ENCODE assay signal across 9 cellular contexts in the genomic region with DNA sequence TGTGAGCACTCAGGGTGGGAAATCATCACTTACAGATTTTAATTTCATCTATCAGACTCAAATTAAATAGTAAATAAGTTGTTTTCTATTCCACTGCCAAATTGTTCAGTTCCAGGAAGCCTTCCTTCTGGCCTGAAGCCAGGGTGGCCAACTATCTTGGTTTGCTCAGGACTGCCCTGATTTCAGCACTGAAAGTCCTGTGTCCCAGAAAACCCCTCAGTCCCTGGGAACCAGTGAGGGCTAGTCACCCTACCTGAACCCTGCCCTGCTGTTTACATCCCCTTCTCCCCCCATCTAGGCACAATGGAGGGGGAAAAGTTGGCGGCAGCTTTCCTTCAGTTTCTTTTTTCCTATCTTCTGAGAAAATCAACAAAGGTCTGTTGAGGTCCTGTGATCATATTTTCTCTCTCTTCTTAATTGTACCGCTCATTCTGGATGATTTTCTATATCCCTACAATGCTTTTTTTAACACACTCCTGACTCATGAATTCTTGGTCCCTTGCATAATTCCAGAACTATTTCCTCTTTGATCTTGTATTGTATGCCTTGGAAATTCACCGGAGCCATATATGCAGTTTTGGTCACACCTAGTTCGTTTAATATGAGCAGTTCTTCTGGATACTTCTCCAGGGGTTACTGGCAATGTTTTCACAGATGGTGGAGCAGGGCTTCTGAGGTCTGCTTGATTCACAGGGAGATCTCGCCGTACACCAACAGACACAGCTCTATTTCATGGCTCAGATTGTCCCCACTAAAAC.
DNase-seq lines count a peak whose midpoint lies in the region; ATAC-seq and TF ChIP-seq lines count a peak whose summit lies in the region.
"Had no signal": no experiment of that assay in that cellular context is flagged by ENCODE, and none has a peak within 500 bp of the region (broad histone marks: within the 10 kb centered on the region; RNA-seq: fewer than 3 reads in every experiment).

No MANE protein-coding gene starts in this region.

- H3K4me3 ChIP-seq in AG04450 (ENCODE audit: low read depth, low read length) (peak overlapping the region; percentile 35), PC-3 (ENCODE audit: low read length) (no peak overlapping the region), epithelial cell of proximal tubule (ENCODE audit: low read depth, low read length) (no peak overlapping the region)

- no peak overlapping the region for H3K4me3 Mint-ChIP-seq in endothelial cell (ENCODE audit: unreplicated experiment)

- no peak overlapping the region for H3K9ac ChIP-seq in PC-3 (ENCODE audit: low read length)

- CTCF ChIA-PET in AG04450 (lab: Charles Lee) (no interaction called here), PC-3 (lab: Charles Lee) (no interaction called here)

- no TSS peak for BruUV-seq in PC-3 (replicated peaks; lab: Mats Ljungman, UMichigan)

- H3K27ac ChIP-seq in AG04450 (ENCODE audit: low read depth, low read length), result peak overlapping the region; percentile 94
- H3K27ac ChIP-seq in PC-3 (ENCODE audit: low read length), result peak overlapping the region; percentile 72

- H3K4me1 ChIP-seq in PC-3 (ENCODE audit: insufficient read depth, low read length), result peaks cover 14% of the 10 kb centered on the region

- H3K27me3 ChIP-seq in AG04450 (ENCODE audit: control insufficient read depth, insufficient read depth, low read length) (no peaks in the 10 kb centered on the region), PC-3 (ENCODE audit: low read length) (no peaks in the 10 kb centered on the region)

- POLR2A ChIA-PET in AG04450 (lab: Yijun Ruan, JAX), result no interaction called here
- POLR2A ChIA-PET in PC-3 (lab: Charles Lee; ENCODE audit: unreplicated experiment), result no interaction called here

- no peaks in the 10 kb centered on the region for H3K9me2 ChIP-seq in PC-3 (replicated peaks; ENCODE audit: low read length)

- H3F3A ChIP-seq in PC-3 (ENCODE audit: low read length, unreplicated experiment), result no peaks in the 10 kb centered on the region

- peak; percentile 76 for ATAC-seq in PC-3
- no peak for ATAC-seq in GM18870 (IDR thresholded peaks at IDR 0.05; ENCODE audit: unreplicated experiment)
- no peak for ATAC-seq in GM21786 (IDR thresholded peaks at IDR 0.05; ENCODE audit: unreplicated experiment)

- H3K27ac Mint-ChIP-seq in endothelial cell (ENCODE audit: unreplicated experiment), result no peak overlapping the region

- H3K27me3 Mint-ChIP-seq in endothelial cell (ENCODE audit: unreplicated experiment), result peaks cover 3% of the 10 kb centered on the region

- H3K9me3 ChIP-seq in AG04450 (ENCODE audit: control insufficient read depth, insufficient read depth, low read length) (no peaks in the 10 kb centered on the region), PC-3 (ENCODE audit: low read length) (no peaks in the 10 kb centered on the region)

- intact Hi-C loops in PC-3 (cut with micrococcal nuclease), result no loop called here

- H3K4me2 ChIP-seq in PC-3 (ENCODE audit: low read length), result peak overlapping the region; percentile 48

- H3K36me3 ChIP-seq in PC-3 (ENCODE audit: low read depth, low read length), result no peaks in the 10 kb centered on the region

- no peak overlapping the region for H2AFZ ChIP-seq in PC-3 (ENCODE audit: low read length)

- no peak for TF ChIP-seq CTCF in AG04450 (IDR thresholded peaks at IDR 0.05; ENCODE audit: low read depth, low read length)
- no peak for TF ChIP-seq CTCF in PC-3 (conservative IDR thresholded peaks at IDR 0.05; ENCODE audit: low read depth, low read length)
- TF ChIP-seq CTCF in epithelial cell of proximal tubule (conservative IDR thresholded peaks at IDR 0.05; ENCODE audit: low read depth, low read length), result no peak
- no peak for TF ChIP-seq CTCF in endothelial cell (IDR thresholded peaks at IDR 0.05; ENCODE audit: unreplicated experiment)

- DNase-seq in AG04450 (ENCODE audit: low read depth, low spot score) (peak; percentile 48), PC-3 (peak; percentile 64), epithelial cell of proximal tubule (ENCODE audit: low read depth) (peak; percentile 35), myocyte (ENCODE audit: low read depth) (peak; percentile 59), T-helper 2 cell (no peak), endothelial cell (ENCODE audit: low spot score) (no peak)
- DNase-seq: SHP77 had no signal

- no peaks in the 10 kb centered on the region for H3K9me3 Mint-ChIP-seq in endothelial cell (ENCODE audit: unreplicated experiment)

- peaks cover 5% of the 10 kb centered on the region for H3K36me3 Mint-ChIP-seq in endothelial cell (ENCODE audit: low read depth, unreplicated experiment)

- H4K20me1 ChIP-seq in PC-3 (ENCODE audit: low read length), result no peaks in the 10 kb centered on the region

- H3K79me2 ChIP-seq in PC-3 (ENCODE audit: low read length), result no peaks in the 10 kb centered on the region

- H3K4me1 Mint-ChIP-seq in endothelial cell (ENCODE audit: unreplicated experiment), result peaks cover 3% of the 10 kb centered on the region

Comparison
In these comparisons a context has a peak if more than half of its experiments do, and no peak if none do; other contexts are left out.
1. DNase-seq: peak in AG04450 (single experiment), PC-3 (single experiment), epithelial cell of proximal tubule (single experiment) and myocyte (single experiment); none in T-helper 2 cell (0 of 5) and endothelial cell (single experiment).